11 cellular contexts compared by ENCODE assay signal in genomic region chr5:139104577-139105271, GRCh38.
DNase-seq lines count a peak whose midpoint lies in the region; ATAC-seq and TF ChIP-seq lines count a peak whose summit lies in the region.
"Had no signal": no experiment of that assay in that cellular context is flagged by ENCODE, and none has a peak within 500 bp of the region (broad histone marks: within the 10 kb centered on the region; RNA-seq: fewer than 3 reads in every experiment).

No MANE protein-coding gene starts in this region.

- H3K4me3 ChIP-seq in endodermal cell (ENCODE audit: low read length) (no peak overlapping the region), mucosa of rectum (ENCODE audit: low read length in 2 of 2) (no peak overlapping the region), urinary bladder (ENCODE audit: low read depth, low read length) (no peak overlapping the region)

- no peaks in the 10 kb centered on the region for H3K36me3 Mint-ChIP-seq in endodermal cell (ENCODE audit: low read depth)

- H3K4me1 ChIP-seq in endodermal cell (ENCODE audit: control insufficient read depth, insufficient read depth, low read length): no peaks in the 10 kb centered on the region
- H3K4me1 ChIP-seq in mucosa of rectum (ENCODE audit: control insufficient read depth in 2 of 2, insufficient read depth in 2 of 2, low read length in 2 of 2): peaks cover 0 to 2% of the 10 kb centered on the region in 2 donors
- H3K4me1 ChIP-seq in urinary bladder (ENCODE audit: insufficient read depth): no peaks in the 10 kb centered on the region

- H3K27ac Mint-ChIP-seq in endodermal cell: no peak overlapping the region
- H3K27ac Mint-ChIP-seq: B cell had no signal

- H3K9me3 Mint-ChIP-seq in endodermal cell: no peaks in the 10 kb centered on the region

- H3K36me3 ChIP-seq in endodermal cell (ENCODE audit: control insufficient read depth, insufficient read depth, low read length): no peaks in the 10 kb centered on the region
- no peaks in the 10 kb centered on the region for H3K36me3 ChIP-seq in mucosa of rectum (ENCODE audit: control insufficient read depth in 2 of 2, insufficient read depth in 2 of 2, low read length in 2 of 2)
- H3K36me3 ChIP-seq in urinary bladder (ENCODE audit: insufficient read depth): no peaks in the 10 kb centered on the region

- 93 to 98% methylated on average over 7 to 9 of the region's 10 CpGs for WGBS in endodermal cell (ENCODE audit: insufficient coverage in 1 of 2, insufficient read length in 1 of 2), 2 experiments
- 25% methylated on average over 10 of the region's 10 CpGs for WGBS in urinary bladder

- no peak for ATAC-seq in GM21390 (IDR thresholded peaks at IDR 0.05; ENCODE audit: unreplicated experiment)
- ATAC-seq: HCT116 had no signal

- no peaks in the 10 kb centered on the region for H3K27me3 Mint-ChIP-seq in endodermal cell (ENCODE audit: insufficient read depth)
- H3K27me3 Mint-ChIP-seq: B cell had no signal

- H3K9me3 ChIP-seq in endodermal cell (ENCODE audit: control insufficient read depth, low read length) (no peaks in the 10 kb centered on the region), mucosa of rectum (ENCODE audit: control insufficient read depth in 2 of 2, low read length in 2 of 2) (no peaks in the 10 kb centered on the region)

- no peak overlapping the region for H3K4me3 Mint-ChIP-seq in endodermal cell
- H3K4me3 Mint-ChIP-seq: B cell had no signal

- no peak for TF ChIP-seq CTCF in endodermal cell (conservative IDR thresholded peaks at IDR 0.05)

- peaks cover 34% of the 10 kb centered on the region for H3K4me1 Mint-ChIP-seq in endodermal cell
- H3K4me1 Mint-ChIP-seq: B cell had no signal

- H3K27me3 ChIP-seq in endodermal cell (ENCODE audit: control insufficient read depth, insufficient read depth, low read length, poor library complexity, severe bottlenecking): no peaks in the 10 kb centered on the region
- no peaks in the 10 kb centered on the region for H3K27me3 ChIP-seq in mucosa of rectum (ENCODE audit: control insufficient read depth in 2 of 2, insufficient read depth in 2 of 2, low read length in 2 of 2)

- H3K27ac ChIP-seq in endodermal cell (ENCODE audit: low read depth, low read length) (peak overlapping the region; percentile 78), mucosa of rectum (ENCODE audit: low read depth in 2 of 2, low read length in 2 of 2) (peak overlapping the region; percentile 46 to 56), urinary bladder (ENCODE audit: low read depth) (peak overlapping the region; percentile 62)

- H3K9ac ChIP-seq in endodermal cell (ENCODE audit: extremely low read depth, low read length, poor library complexity, severe bottlenecking): no peak overlapping the region
- no peak overlapping the region for H3K9ac ChIP-seq in mucosa of rectum (ENCODE audit: low read depth in 1 of 2, low read length in 2 of 2)

- DNase-seq in NCI-H510A treated with DMSO at 0.1 percent for 48 hours (lab: John Stamatoyannopoulos, UW): peak; percentile 79
- no peak for DNase-seq in NCI-H510A (lab: John Stamatoyannopoulos, UW)
- DNase-seq in endodermal cell: no peak
- DNase-seq in SKM-1 (lab: John Stamatoyannopoulos, UW; ENCODE audit: unreplicated experiment): no peak
- no peak for DNase-seq in HT-29 (ENCODE audit: low spot score)
- DNase-seq: activated gamma-delta T cell treated with Interleukin-2 at 50 U/mL for 16 hours had no signal
